Comparison of ENCODE assay signal across 8 cellular contexts in genomic region chr3:194133661-194134230, GRCh38. TPM values are rescaled to one million over a fixed set of nuclear protein-coding genes. Genes with fewer than 3 reads are reported as not detected.
DNase-seq lines count a peak whose midpoint lies in the region; ATAC-seq, FAIRE-seq and TF ChIP-seq lines count a peak whose summit lies in the region.

No MANE protein-coding gene starts in this region.

- H3K36me3 ChIP-seq in smooth muscle cell (ENCODE audit: low read depth) = no peaks in the 10 kb centered on the region

- peaks cover 0 to 2% (median 0%) of the 10 kb centered on the region in 6 donors for H3K9me3 Mint-ChIP-seq in immature natural killer cell

- H3K4me1 Mint-ChIP-seq in immature natural killer cell = peaks cover 29 to 36% of the 10 kb centered on the region in 2 donors

- H3K4me2 ChIP-seq in smooth muscle cell = peak overlapping the region; percentile 66

- H3F3A ChIP-seq in smooth muscle cell (ENCODE audit: low read depth) = peaks cover 37% of the 10 kb centered on the region

- DNase-seq in SIG-M5 treated with dmso at 0.1 percent for 504 hours (lab: John Stamatoyannopoulos, UW; ENCODE audit: unreplicated experiment) (peak; percentile 43), SIG-M5 (lab: John Stamatoyannopoulos, UW) (no peak), NCI-H774 (lab: John Stamatoyannopoulos, UW) (peak; percentile 66), astrocyte of the cerebellum (ENCODE audit: low read depth) (no peak), immature natural killer cell (peak in 2 of 3 donors; percentile 13 to 28), smooth muscle cell (lab: John Stamatoyannopoulos, UW; ENCODE audit: unreplicated experiment) (peak; percentile 53), GM12892 (ENCODE audit: insufficient read length) (no peak)

- no peaks in the 10 kb centered on the region for H3K9me3 ChIP-seq in smooth muscle cell (replicated peaks; ENCODE audit: low read depth)

- H3K9ac ChIP-seq in smooth muscle cell (ENCODE audit: low read depth) = no peak overlapping the region

- peak overlapping the region; percentile 70 to 87 (median 74) for H3K4me3 Mint-ChIP-seq in immature natural killer cell

- H3K27me3 Mint-ChIP-seq in immature natural killer cell (ENCODE audit: low read depth in 3 of 3) = peaks cover 48 to 56% (median 55%) of the 10 kb centered on the region in 3 donors

- H3K4me3 ChIP-seq in astrocyte of the cerebellum (ENCODE audit: low read depth, low read length) = peak overlapping the region; percentile 16
- peak overlapping the region; percentile 36 for H3K4me3 ChIP-seq in smooth muscle cell

- no peak for TF ChIP-seq CTCF in astrocyte of the cerebellum (IDR thresholded peaks at IDR 0.05; ENCODE audit: low read depth, low read length, missing control alignments)
- no peak for TF ChIP-seq CTCF in smooth muscle cell (IDR thresholded peaks at IDR 0.05; ENCODE audit: borderline replicate concordance, insufficient read depth, poor library complexity, severe bottlenecking)

- no peaks in the 10 kb centered on the region for H3K27me3 ChIP-seq in smooth muscle cell (ENCODE audit: low read depth)

- ATAC-seq in HG02759 (IDR thresholded peaks at IDR 0.05; ENCODE audit: unreplicated experiment) = no peak

- TF ChIP-seq POLR2A in GM12892 (IDR thresholded peaks at IDR 0.05; ENCODE audit: low read depth, low read length) = no peak

- peaks cover 20% of the 10 kb centered on the region for H4K20me1 ChIP-seq in smooth muscle cell (ENCODE audit: low read depth)

- in situ Hi-C loops in astrocyte of the cerebellum (cut with HindIII; ENCODE audit: low sequenced_read_pairs) = no loop called here

- no peak for FAIRE-seq in GM12892 (lab: Jason Lieb, UNC)

- whole genome bisulfite sequencing in smooth muscle cell (ENCODE audit: low lambda C conversion rate) = under 1% methylated on average over 32 of the region's 41 CpGs

- no peaks in the 10 kb centered on the region for H3K36me3 Mint-ChIP-seq in immature natural killer cell

- peaks cover 12% of the 10 kb centered on the region for H3K79me2 ChIP-seq in smooth muscle cell (ENCODE audit: low read depth)

- H3K27ac Mint-ChIP-seq in immature natural killer cell = peak overlapping the region in 5 of 6 donors; percentile 32 to 95 (median 73)

- H2AFZ ChIP-seq in smooth muscle cell (ENCODE audit: low read depth) = no peak overlapping the region

- peak overlapping the region; percentile 71 for H3K27ac ChIP-seq in smooth muscle cell (ENCODE audit: low read depth)

- H3K4me1 ChIP-seq in smooth muscle cell (ENCODE audit: low read depth) = peaks cover 56% of the 10 kb centered on the region

RNA-seq across cellular contexts. Expression of gene HES1, which starts 2.2 kb away (rescaled TPM):
- polyA plus RNA-seq in immature natural killer cell = not detected
- 69.5 and 96.8 TPM in 2 replicates for total RNA-seq in smooth muscle cell
- 52.0 and 59.9 TPM in 2 replicates for polyA plus RNA-seq in smooth muscle cell
- polyA plus RNA-seq in GM12892 (2012; ENCODE audit: missing spikeins) = 4.3 TPM

Comparison
In these comparisons a context has a peak if more than half of its experiments do, and no peak if none do; other contexts are left out.
1. DNase-seq: peak in SIG-M5 treated with dmso at 0.1 percent for 504 hours (single experiment), NCI-H774 (single experiment), immature natural killer cell (2 of 3) and smooth muscle cell (single experiment); none in SIG-M5 (single experiment), astrocyte of the cerebellum (single experiment) and GM12892 (single experiment).
2. RNA of gene HES1, which starts 2.2 kb away (polyA plus RNA-seq): 52.0 to 59.9 TPM in smooth muscle cell; not detected in immature natural killer cell; every median in the first group is over 10 times any median in the second.